26 cellular contexts compared by ENCODE assay signal in genomic region chr4:156764846-156765245, GRCh38.
"Had no signal": no experiment of that assay in that cellular context is flagged by ENCODE, and none has a peak within 500 bp of the region (broad histone marks: within the 10 kb centered on the region; RNA-seq: fewer than 3 reads in every experiment).

No MANE protein-coding gene starts in this region.

- H3K36me3 Mint-ChIP-seq: activated CD8-positive, alpha-beta memory T cell treated with anti-CD3 and anti-CD28 coated beads, Interleukin-2, amount 10 ng/mL, durations not matched to agents 7 days and 5 days; activated naive CD4-positive, alpha-beta T cell treated with anti-CD3 and anti-CD28 coated beads, Interleukin-2, amount 50 U/mL, for 24 hours; natural killer cell treated with Interleukin-12 subunit alpha and Interleukin-12 subunit beta and Interleukin-15 and Interleukin-18, amount 100 ng/mL, for 72 hours; stimulated activated naive B cell treated with anti-CD40 and anti-IgM and Interleukin-4, amounts not matched to agents 10 μg/mL and 1 μg/mL and 100 μg/mL, for 72 hours had no signal

- H3K9me3 Mint-ChIP-seq: activated CD4-positive, alpha-beta T cell treated with anti-CD3 and anti-CD28 coated beads, Interleukin-2, amount 10 ng/mL, durations not matched to agents 7 days and 5 days; activated CD8-positive, alpha-beta T cell treated with anti-CD3 and anti-CD28 coated beads for 36 hours; activated naive CD4-positive, alpha-beta T cell treated with anti-CD3 and anti-CD28 coated beads, Interleukin-2, amount 50 U/mL, for 24 hours; activated T-helper 1 cell treated with anti-CD3 and anti-CD28 coated beads, Interleukin-12 subunit alpha, Interleukin-12 subunit beta, Interleukin-2, Interleukin-4 antibody, amounts not matched to agents 30 ng/mL and 10 ng/mL and 1 ng/mL, durations not matched to agents 14 hours and 24 hours and 36 hours; dendritic cell treated with granulocyte-macrophage colony-stimulating factor and Interleukin-4, amounts not matched to agents 40 ng/mL and 50 ng/mL, for 4 days; stimulated activated naive B cell treated with anti-CD40 and anti-IgM and Interleukin-4, amounts not matched to agents 10 μg/mL and 1 μg/mL and 100 μg/mL, for 72 hours had no signal

- H3K27ac Mint-ChIP-seq: activated CD4-positive, alpha-beta T cell treated with anti-CD3 and anti-CD28 coated beads, Interleukin-2, amount 10 ng/mL, durations not matched to agents 7 days and 5 days; activated CD8-positive, alpha-beta memory T cell treated with anti-CD3 and anti-CD28 coated beads, Interleukin-2, amount 10 ng/mL, durations not matched to agents 7 days and 5 days; activated CD8-positive, alpha-beta T cell treated with anti-CD3 and anti-CD28 coated beads for 36 hours; activated naive CD4-positive, alpha-beta T cell treated with anti-CD3 and anti-CD28 coated beads, Interleukin-2, amount 50 U/mL, for 24 hours; activated T-helper 1 cell treated with anti-CD3 and anti-CD28 coated beads, Interleukin-12 subunit alpha, Interleukin-12 subunit beta, Interleukin-2, Interleukin-4 antibody, amounts not matched to agents 30 ng/mL and 10 ng/mL and 1 ng/mL, durations not matched to agents 14 hours and 24 hours and 36 hours; dendritic cell treated with granulocyte-macrophage colony-stimulating factor and Interleukin-4, amounts not matched to agents 40 ng/mL and 50 ng/mL, for 4 days; natural killer cell treated with Interleukin-12 subunit alpha and Interleukin-12 subunit beta and Interleukin-15 and Interleukin-18, amount 100 ng/mL, for 72 hours; stimulated activated naive B cell treated with anti-CD40 and anti-IgM and Interleukin-4, amounts not matched to agents 10 μg/mL and 1 μg/mL and 100 μg/mL, for 72 hours had no signal

- H3K27me3 ChIP-seq: left lung, neutrophil, right lobe of liver, transverse colon, uterus had no signal

- H3K9me3 ChIP-seq: left lung, neutrophil, right lobe of liver, transverse colon, uterus had no signal

- H3K27me3 Mint-ChIP-seq: activated CD4-positive, alpha-beta T cell treated with anti-CD3 and anti-CD28 coated beads, Interleukin-2, amount 10 ng/mL, durations not matched to agents 7 days and 5 days; activated CD8-positive, alpha-beta memory T cell treated with anti-CD3 and anti-CD28 coated beads, Interleukin-2, amount 10 ng/mL, durations not matched to agents 7 days and 5 days; activated CD8-positive, alpha-beta T cell treated with anti-CD3 and anti-CD28 coated beads for 36 hours; activated naive CD4-positive, alpha-beta T cell treated with anti-CD3 and anti-CD28 coated beads, Interleukin-2, amount 50 U/mL, for 24 hours; dendritic cell treated with granulocyte-macrophage colony-stimulating factor and Interleukin-4, amounts not matched to agents 40 ng/mL and 50 ng/mL, for 4 days; natural killer cell treated with Interleukin-12 subunit alpha and Interleukin-12 subunit beta and Interleukin-15 and Interleukin-18, amount 100 ng/mL, for 72 hours; stimulated activated naive B cell treated with anti-CD40 and anti-IgM and Interleukin-4, amounts not matched to agents 10 μg/mL and 1 μg/mL and 100 μg/mL, for 72 hours had no signal

- ATAC-seq: activated CD8-positive, alpha-beta memory T cell treated with anti-CD3 and anti-CD28 coated beads, Interleukin-2, amount 10 ng/mL, durations not matched to agents 7 days and 5 days; activated CD8-positive, alpha-beta T cell treated with anti-CD3 and anti-CD28 coated beads for 36 hours; natural killer cell treated with Interleukin-12 subunit alpha and Interleukin-12 subunit beta and Interleukin-15 and Interleukin-18, amount 100 ng/mL, for 72 hours; stimulated activated naive B cell treated with anti-CD40 and anti-IgM and Interleukin-4, amounts not matched to agents 10 μg/mL and 1 μg/mL and 100 μg/mL, for 72 hours had no signal

- H3K4me3 ChIP-seq: left lung, right lobe of liver, transverse colon, uterus had no signal

- H3K4me1 ChIP-seq: left lung had no signal

- H3K27ac ChIP-seq: left lung, neutrophil, right lobe of liver, transverse colon, uterus, WERI-Rb-1 had no signal

- H3K4me3 Mint-ChIP-seq: activated CD4-positive, alpha-beta T cell treated with anti-CD3 and anti-CD28 coated beads, Interleukin-2, amount 10 ng/mL, durations not matched to agents 7 days and 5 days; activated CD8-positive, alpha-beta memory T cell treated with anti-CD3 and anti-CD28 coated beads, Interleukin-2, amount 10 ng/mL, durations not matched to agents 7 days and 5 days; activated CD8-positive, alpha-beta T cell treated with anti-CD3 and anti-CD28 coated beads for 36 hours; activated naive CD4-positive, alpha-beta T cell treated with anti-CD3 and anti-CD28 coated beads, Interleukin-2, amount 50 U/mL, for 24 hours; activated T-helper 1 cell treated with anti-CD3 and anti-CD28 coated beads, Interleukin-12 subunit alpha, Interleukin-12 subunit beta, Interleukin-2, Interleukin-4 antibody, amounts not matched to agents 30 ng/mL and 10 ng/mL and 1 ng/mL, durations not matched to agents 14 hours and 24 hours and 36 hours; dendritic cell treated with granulocyte-macrophage colony-stimulating factor and Interleukin-4, amounts not matched to agents 40 ng/mL and 50 ng/mL, for 4 days; natural killer cell treated with Interleukin-12 subunit alpha and Interleukin-12 subunit beta and Interleukin-15 and Interleukin-18, amount 100 ng/mL, for 72 hours; stimulated activated naive B cell treated with anti-CD40 and anti-IgM and Interleukin-4, amounts not matched to agents 10 μg/mL and 1 μg/mL and 100 μg/mL, for 72 hours had no signal

- H3K36me3 ChIP-seq: left lung, neutrophil, transverse colon, uterus, WERI-Rb-1 had no signal

- H3K4me1 Mint-ChIP-seq: activated CD4-positive, alpha-beta T cell treated with anti-CD3 and anti-CD28 coated beads, Interleukin-2, amount 10 ng/mL, durations not matched to agents 7 days and 5 days; activated CD8-positive, alpha-beta memory T cell treated with anti-CD3 and anti-CD28 coated beads, Interleukin-2, amount 10 ng/mL, durations not matched to agents 7 days and 5 days; activated naive CD4-positive, alpha-beta T cell treated with anti-CD3 and anti-CD28 coated beads, Interleukin-2, amount 50 U/mL, for 24 hours; stimulated activated naive B cell treated with anti-CD40 and anti-IgM and Interleukin-4, amounts not matched to agents 10 μg/mL and 1 μg/mL and 100 μg/mL, for 72 hours had no signal

- DNase-seq: activated CD4-positive, alpha-beta T cell treated with anti-CD3 and anti-CD28 coated beads, Interleukin-2, amount 10 ng/mL, durations not matched to agents 7 days and 5 days; activated CD4-positive, CD25-positive, alpha-beta regulatory T cell treated with anti-CD3 and anti-CD28 coated beads, Interleukin-2, amount 50 U/mL, for 72 hours; activated CD8-positive, alpha-beta memory T cell treated with anti-CD3 and anti-CD28 coated beads, Interleukin-2, amount 10 ng/mL, durations not matched to agents 7 days and 5 days; activated CD8-positive, alpha-beta T cell treated with anti-CD3 and anti-CD28 coated beads for 36 hours; activated gamma-delta T cell treated with Interleukin-2 at 50 U/mL for 16 hours; activated T-cell treated with anti-CD3 and anti-CD28 coated beads for 4 hours; cerebellar nuclear complex; effector CD4-positive, alpha-beta T cell; foreskin melanocyte; glutamatergic neuron; hippocampal formation; left lung; mammary epithelial cell; right lobe of liver; stimulated activated CD4-positive, alpha-beta T cell treated with anti-CD3 and anti-CD28 coated beads, Interleukin-2, amount 100 ng/mL, for 48 hours; stimulated activated CD8-positive, alpha-beta memory T cell treated with anti-CD3 and anti-CD28 coated beads, Interleukin-4, amount 100 ng/mL, for 48 hours; stimulated activated naive B cell treated with anti-CD40 and anti-IgM and Interleukin-4, amounts not matched to agents 10 μg/mL and 1 μg/mL and 100 μg/mL, for 72 hours; T-helper 1 cell; transverse colon; uterus; WERI-Rb-1 had no signal
